ENCODE assay signal across 8 cellular contexts in the genomic region with DNA sequence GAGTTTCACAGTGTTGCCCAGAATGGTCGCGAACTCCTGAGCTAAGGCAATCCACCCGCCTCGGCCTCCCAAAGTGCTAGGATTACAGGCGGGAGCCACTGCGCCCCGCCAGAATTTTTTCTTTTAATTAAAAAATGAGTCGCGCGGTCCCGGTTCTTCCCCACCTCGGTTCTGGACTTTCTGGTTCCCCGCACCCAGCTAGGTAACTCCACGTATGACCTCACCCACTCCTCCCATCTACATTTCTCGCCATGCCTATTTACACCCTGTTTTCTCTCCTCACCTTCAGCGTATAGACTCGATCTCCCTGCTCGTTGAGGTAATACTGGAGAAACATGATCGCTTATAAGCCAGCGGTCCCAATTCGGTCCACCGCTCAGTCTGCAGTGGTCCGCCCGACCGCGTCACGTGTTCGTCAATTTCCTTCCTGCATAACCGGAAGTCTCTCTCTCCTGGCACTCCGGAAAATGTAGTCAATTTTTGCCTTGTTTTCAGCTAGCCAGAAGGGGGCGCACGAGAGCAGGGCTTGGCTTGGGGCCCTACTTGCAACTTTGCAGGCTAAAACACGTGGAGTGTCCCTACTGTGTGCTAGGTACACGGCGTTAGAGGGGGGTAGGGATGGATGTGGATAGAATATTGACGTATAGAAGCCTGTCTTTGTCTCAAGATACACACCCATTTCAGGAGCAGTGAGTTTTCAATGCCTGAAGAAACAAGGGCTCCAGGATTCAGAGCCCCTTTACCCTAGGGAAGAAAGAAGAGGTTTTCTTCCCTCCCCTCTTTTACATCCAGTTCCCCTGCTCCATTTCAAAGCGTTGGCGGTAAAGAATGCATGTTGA. TPM values are rescaled to one million over a fixed set of nuclear protein-coding genes. Genes with fewer than 3 reads are reported as not detected.
DNase-seq lines count a peak whose midpoint lies in the region; FAIRE-seq and TF ChIP-seq lines count a peak whose summit lies in the region.

TSS of gene NOP10 (minus strand) at position 400 of the 839 bp plus-strand sequence. CDS start at position 337, 63 bp downstream.
TSS of gene NUTM1 (plus strand) at position 579 of the 839 bp plus-strand sequence. CDS start 382 bp downstream, outside the sequence.

- DNase-seq in GF-D8 (lab: John Stamatoyannopoulos, UW) (peak; percentile 57), HAP-1 (ENCODE audit: low spot score in 2 of 2) (peak; percentile 92 to 94), MM.1S (peak; percentile 94), SHP77 treated with DMSO at 0.1 percent for 48 hours (lab: John Stamatoyannopoulos, UW) (peak; percentile 80), activated gamma-delta T cell treated with Interleukin-2 at 50 U/mL for 16 hours (peak; percentile 95), frontal cortex (ENCODE audit: low spot score in 2 of 2) (peak; percentile 71 to 78), substantia nigra (lab: John Stamatoyannopoulos, UW) (peak; percentile 44 to 96 (median 88))

- H2AFZ ChIP-seq in MM.1S (ENCODE audit: low read length): peak within 1 kb of the TSS; percentile 82

- no peak for FAIRE-seq in frontal cortex (lab: Jason Lieb, UNC)

- H3K9ac ChIP-seq in MM.1S (ENCODE audit: low read length): peak within 1 kb of the TSS; percentile 69

- in situ Hi-C loops in HAP-1 (cut with MboI; ENCODE audit: low sequenced_read_pairs): no loop called here

- H3K27me3 ChIP-seq in HAP-1 (ENCODE audit: low read depth) (no peaks in the 10 kb centered on the region), MM.1S (replicated peaks; ENCODE audit: insufficient read depth, low read length) (no peaks in the 10 kb centered on the region), neutrophil (no peaks in the 10 kb centered on the region)

- peaks cover 26% of the 10 kb centered on the region for H3K4me1 ChIP-seq in HAP-1
- 0 out of 2 replicates have a peak, but pooled peaks cover 5% of the 10 kb centered on the region for H3K4me1 ChIP-seq in MM.1S (ENCODE audit: low read length)
- H3K4me1 ChIP-seq in neutrophil (ENCODE audit: control insufficient read depth in 1 of 2, insufficient read depth in 1 of 2, low read depth in 1 of 2, low read length in 1 of 2): peaks cover 44% of the 10 kb centered on the region in 2 experiments

- TF ChIP-seq CTCF in MM.1S (IDR thresholded peaks at IDR 0.05; ENCODE audit: low read length) (peak; percentile 91), neutrophil (IDR thresholded peaks at IDR 0.05) (peak; percentile 95)

- H3K4me3 ChIP-seq in HAP-1 (peak within 1 kb of the TSS; percentile 90), MM.1S (ENCODE audit: low read length) (peak within 1 kb of the TSS; percentile 84), neutrophil (ENCODE audit: low read depth in 1 of 2, low read length in 1 of 2) (peak within 1 kb of the TSS; percentile 85)

- peak within 1 kb of the TSS; percentile 75; the same call in 1 of the 2 replicates for H3K27ac ChIP-seq in MM.1S (ENCODE audit: low read length)
- peak within 1 kb of the TSS; percentile 94 for H3K27ac ChIP-seq in neutrophil
- peak within 1 kb of the TSS; percentile 31 for H3K27ac ChIP-seq in substantia nigra (ENCODE audit: low read depth, low read length, poor library complexity, severe bottlenecking)

- H3K36me3 ChIP-seq in HAP-1 (replicated peaks): peaks cover 25% of the 10 kb centered on the region
- no peaks in the 10 kb centered on the region; the same call in 1 of the 2 replicates for H3K36me3 ChIP-seq in MM.1S (replicated peaks; ENCODE audit: insufficient read depth, low read length)
- H3K36me3 ChIP-seq in neutrophil: peaks cover 30% of the 10 kb centered on the region

- peaks cover 32% of the 10 kb centered on the region for H3K79me2 ChIP-seq in MM.1S (ENCODE audit: low read length)

- no peaks in the 10 kb centered on the region for H3K9me2 ChIP-seq in MM.1S (replicated peaks; ENCODE audit: insufficient read depth, low read length)

- peaks cover 13% of the 10 kb centered on the region for H3F3A ChIP-seq in MM.1S (ENCODE audit: insufficient read depth, low read length)

- no peaks in the 10 kb centered on the region for H4K20me1 ChIP-seq in MM.1S (ENCODE audit: insufficient read depth, low read length)

- H3K4me2 ChIP-seq in MM.1S (ENCODE audit: low read depth, low read length): peak within 1 kb of the TSS; percentile 53; the same call in 1 of the 2 replicates

- H3K9me3 ChIP-seq in HAP-1 (no peaks in the 10 kb centered on the region), MM.1S (replicated peaks; ENCODE audit: insufficient read depth, low read length) (no peaks in the 10 kb centered on the region), neutrophil (no peaks in the 10 kb centered on the region)

RNA-seq across cellular contexts. Expression of gene NOP10, which starts in this region (rescaled TPM):
- 81.9 TPM for total RNA-seq in frontal cortex

RNA-seq across cellular contexts. Expression of gene NUTM1, which starts in this region (rescaled TPM):
- total RNA-seq in frontal cortex: under 0.01 TPM

Comparison
In these comparisons a context has a peak if more than half of its experiments do, and no peak if none do; other contexts are left out.
1. Peak in every context shown above with its lines: DNase-seq, H3K4me3 ChIP-seq and H3K27ac ChIP-seq.
2. H3K27ac ChIP-seq: peak in every context shown above with its lines; median percentile 94 in neutrophil; 75 in MM.1S; 31 in substantia nigra.